ENCODE assay signal across 22 cellular contexts in genomic region chr7:31020652-31021051, GRCh38. TPM values are rescaled to one million over a fixed set of nuclear protein-coding genes. Genes with fewer than 3 reads are reported as not detected.
A peak's percentile ranks its signal among the peaks of the same experiment; 100 is the strongest.
DNase-seq lines count a peak whose midpoint lies in the region; ATAC-seq and TF ChIP-seq lines count a peak whose summit lies in the region.
"Had no signal": no experiment of that assay in that cellular context is flagged by ENCODE, and none has a peak within 500 bp of the region (broad histone marks: within the 10 kb centered on the region; RNA-seq: fewer than 3 reads in every experiment).

No MANE protein-coding gene starts in this region.

- H3K4me3 Mint-ChIP-seq in chondrocyte (ENCODE audit: unreplicated experiment), result no peak overlapping the region
- H3K4me3 Mint-ChIP-seq: CD4-positive, alpha-beta T cell had no signal

- intact Hi-C loops in spleen (cut with DNase I; ENCODE audit: low total_unique reads), result no loop called here
- intact Hi-C loops in lower lobe of right lung (cut with DNase I), result no loop called here

- peaks cover 0 to 2% (median 0%) of the 10 kb centered on the region in 7 donors for H3K27me3 ChIP-seq in spleen (replicated peaks in 1 of 7)
- no peaks in the 10 kb centered on the region for H3K27me3 ChIP-seq in lower lobe of right lung (ENCODE audit: low read depth)
- H3K27me3 ChIP-seq: BE2C had no signal

- H3K36me3 Mint-ChIP-seq in chondrocyte (ENCODE audit: low read depth), result no peaks in the 10 kb centered on the region

- no peak for TF ChIP-seq POLR2A in spleen (IDR thresholded peaks at IDR 0.05)

- TF ChIP-seq CTCF in chondrocyte (IDR thresholded peaks at IDR 0.05) (no peak), spleen (IDR thresholded peaks at IDR 0.05 in 8 of 11, conservative IDR thresholded peaks at IDR 0.05 in 3 of 11) (no peak), lower lobe of right lung (IDR thresholded peaks at IDR 0.05) (no peak)

- H3K27me3 Mint-ChIP-seq in chondrocyte (ENCODE audit: low read depth), result peaks cover 28% of the 10 kb centered on the region

- ATAC-seq in lower lobe of right lung, result no peak
- ATAC-seq: PC-3 had no signal

- H3K9me3 ChIP-seq in spleen, result no peaks in the 10 kb centered on the region
- no peaks in the 10 kb centered on the region for H3K9me3 ChIP-seq in lower lobe of right lung
- H3K9me3 ChIP-seq: BE2C had no signal

- H3K9me3 Mint-ChIP-seq in chondrocyte (ENCODE audit: low read depth), result no peaks in the 10 kb centered on the region
- H3K9me3 Mint-ChIP-seq: CD4-positive, alpha-beta T cell had no signal

- H3K36me3 ChIP-seq in spleen, result no peaks in the 10 kb centered on the region
- H3K36me3 ChIP-seq in lower lobe of right lung, result no peaks in the 10 kb centered on the region
- H3K36me3 ChIP-seq: BE2C had no signal

- no peaks in the 10 kb centered on the region for H3K4me1 Mint-ChIP-seq in chondrocyte (ENCODE audit: low read depth)

- 42 to 74% (median 63%) methylated on average over 3 of the region's 3 CpGs for WGBS in spleen, 5 donors

- H3K4me1 ChIP-seq in spleen (peaks cover 0 to 4% (median 0%) of the 10 kb centered on the region in 6 donors), lower lobe of right lung (no peaks in the 10 kb centered on the region)
- H3K4me1 ChIP-seq: BE2C had no signal

- no peak overlapping the region for H3K27ac Mint-ChIP-seq in chondrocyte (ENCODE audit: unreplicated experiment)

- DNase-seq in SKM-1 (lab: John Stamatoyannopoulos, UW; ENCODE audit: unreplicated experiment) (peak; percentile 36), SKM-1 treated with dmso at 0.1 percent for 144 hours (lab: John Stamatoyannopoulos, UW; ENCODE audit: unreplicated experiment) (no peak), NCI-H2171 (lab: John Stamatoyannopoulos, UW) (peak; percentile 70), chondrocyte (ENCODE audit: low spot score) (peak; percentile 56), spleen (peak; percentile 47), lower lobe of right lung (no peak), Kasumi-1 (lab: John Stamatoyannopoulos, UW) (no peak), NCI-H446 (lab: John Stamatoyannopoulos, UW) (no peak)
- DNase-seq: BE2C; CD4-positive, alpha-beta T cell; HCEC 1CT; NCI-H1417; NCI-H187; NCI-H2107; NCI-H446 treated with DMSO at 0.1 percent for 48 hours; PC-3; RPMI8226; SIG-M5 had no signal

- H3K4me3 ChIP-seq in spleen (no peak overlapping the region), lower lobe of right lung (no peak overlapping the region)

- no peak overlapping the region for H3K27ac ChIP-seq in spleen
- no peak overlapping the region for H3K27ac ChIP-seq in lower lobe of right lung
- H3K27ac ChIP-seq: HL-60, KMS-11 had no signal

RNA-seq across cellular contexts. Expression of gene ADCYAP1R1, which starts 31.5 kb away (rescaled TPM):
- not detected in 3 replicates for total RNA-seq in chondrocyte
- 1 to 10 TPM in 4 of 7 donors, under 1 TPM in 3; 0.43 to 5.6 (median 1.0) TPM for total RNA-seq in spleen
- under 1 TPM; 0.04 to 0.13 (median 0.06) TPM for polyA plus RNA-seq in spleen
- total RNA-seq in lower lobe of right lung, result 2.9 TPM
- total RNA-seq: CD4-positive, alpha-beta T cell; M059J; PC-3 had no signal

RNA-seq across cellular contexts. Expression of gene GHRHR, which starts 56.9 kb away (rescaled TPM):
- not detected in 3 replicates for total RNA-seq in chondrocyte
- total RNA-seq in spleen, result not detected
- polyA plus RNA-seq in spleen, result not detected
- not detected for total RNA-seq in lower lobe of right lung
- total RNA-seq: CD4-positive, alpha-beta T cell; HT1080; M059J; PC-3 had no signal

Comparison
In these comparisons a context has a peak if more than half of its experiments do, and no peak if none do; other contexts are left out.
1. DNase-seq: peak in SKM-1 (single experiment), NCI-H2171 (single experiment), chondrocyte (single experiment) and spleen (single experiment); none in SKM-1 treated with dmso at 0.1 percent for 144 hours (single experiment), lower lobe of right lung (single experiment), Kasumi-1 (0 of 2) and NCI-H446 (0 of 2).